ENCODE assay signal across 21 cellular contexts in the genomic region with DNA sequence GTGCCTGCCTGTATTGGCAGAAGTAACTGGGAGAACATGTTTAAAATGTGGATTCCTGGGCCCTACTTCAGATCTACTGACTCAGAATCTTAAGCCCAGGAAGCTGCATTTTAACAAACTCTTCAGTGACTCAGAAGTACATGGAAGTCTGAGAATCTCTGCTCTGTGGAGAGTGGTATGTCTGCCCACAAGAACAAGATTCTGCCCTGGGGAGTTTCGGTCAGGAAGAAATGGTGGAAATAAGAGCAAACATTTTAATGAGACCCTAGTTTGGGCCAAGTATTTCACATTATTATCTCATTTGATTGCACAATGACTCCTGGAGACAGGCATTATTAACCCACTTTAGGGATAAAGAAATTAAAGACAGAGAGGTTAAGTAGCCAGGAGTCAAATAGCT. TPM values are rescaled to one million over a fixed set of nuclear protein-coding genes. Genes with fewer than 3 reads are reported as not detected.
A peak's percentile ranks its signal among the peaks of the same experiment; 100 is the strongest.
DNase-seq lines count a peak whose midpoint lies in the region; ATAC-seq and TF ChIP-seq lines count a peak whose summit lies in the region.
"Had no signal": no experiment of that assay in that cellular context is flagged by ENCODE, and none has a peak within 500 bp of the region (broad histone marks: within the 10 kb centered on the region; RNA-seq: fewer than 3 reads in every experiment).

No MANE protein-coding gene starts in this region.

- H2AFZ ChIP-seq in PC-3 (ENCODE audit: low read length) = no peak overlapping the region

- H3K4me1 ChIP-seq in breast epithelium (no peaks in the 10 kb centered on the region), PC-3 (ENCODE audit: insufficient read depth, low read length) (no peaks in the 10 kb centered on the region)
- H3K4me1 ChIP-seq: foreskin keratinocyte, prostate gland, SJCRH30, stomach had no signal

- H3K9ac ChIP-seq in PC-3 (ENCODE audit: low read length) = no peak overlapping the region

- DNase-seq in MCF 10A (ENCODE audit: unreplicated experiment) (peak; percentile 63), breast epithelium (ENCODE audit: low spot score in 2 of 2) (no peak), PC-3 (peak; percentile 25), skeletal muscle cell (ENCODE audit: low read depth) (peak; percentile 68), SIG-M5 (lab: John Stamatoyannopoulos, UW) (no peak), ACHN (no peak)
- DNase-seq: 8988T; activated CD4-positive, alpha-beta T cell treated with anti-CD3 and anti-CD28 coated beads for 36 hours; activated CD8-positive, alpha-beta memory T cell treated with anti-CD3 and anti-CD28 coated beads, Interleukin-2, amount 50 U/mL, for 4 hours; caudate nucleus; CD8-positive, alpha-beta T cell; effector CD4-positive, alpha-beta T cell; NCI-H1436 treated with DMSO at 0.1 percent for 48 hours; NCI-H446 treated with DMSO at 0.1 percent for 48 hours; SJCRH30; stomach had no signal

- H3K4me3 ChIP-seq in breast epithelium = no peak overlapping the region
- no peak overlapping the region for H3K4me3 ChIP-seq in PC-3 (ENCODE audit: low read length)
- H3K4me3 ChIP-seq in skeletal muscle cell (ENCODE audit: low read depth, low read length) = no peak overlapping the region
- H3K4me3 ChIP-seq: prostate gland, SJCRH30, stomach had no signal

- no peaks in the 10 kb centered on the region for H3K9me3 Mint-ChIP-seq in MCF 10A (ENCODE audit: unreplicated experiment)
- H3K9me3 Mint-ChIP-seq: CD8-positive, alpha-beta T cell; T-helper 2 cell treated with Interferon-gamma antibody and Interleukin-4, amounts not matched to agents 5 μg/mL and 100 μg/mL, for 36 hours had no signal

- no peak for TF ChIP-seq POLR2A in breast epithelium (IDR thresholded peaks at IDR 0.05)

- POLR2A ChIA-PET in MCF 10A (lab: Yijun Ruan, JAX) (interaction anchor here (4.0 kb wide), 1 partner anchor 31 kb away, joined by 31 read pairs; the partner anchor contains the start of gene WASHC4), PC-3 (lab: Charles Lee; ENCODE audit: unreplicated experiment) (no interaction called here)

- no peaks in the 10 kb centered on the region for H3K9me2 ChIP-seq in PC-3 (replicated peaks; ENCODE audit: low read length)

- H3K4me1 Mint-ChIP-seq in MCF 10A (ENCODE audit: insufficient read depth, unreplicated experiment) = peaks cover 7% of the 10 kb centered on the region
- H3K4me1 Mint-ChIP-seq: activated CD4-positive, alpha-beta T cell treated with anti-CD3 and anti-CD28 coated beads for 36 hours had no signal

- H3K27me3 ChIP-seq in breast epithelium = no peaks in the 10 kb centered on the region
- no peaks in the 10 kb centered on the region for H3K27me3 ChIP-seq in PC-3 (ENCODE audit: low read length)
- H3K27me3 ChIP-seq: foreskin keratinocyte, SJCRH30, stomach had no signal

- no peak overlapping the region for H3K4me3 Mint-ChIP-seq in MCF 10A (ENCODE audit: unreplicated experiment)
- H3K4me3 Mint-ChIP-seq: activated CD4-positive, alpha-beta T cell treated with anti-CD3 and anti-CD28 coated beads for 36 hours; CD8-positive, alpha-beta T cell; T-helper 2 cell treated with Interferon-gamma antibody and Interleukin-4, amounts not matched to agents 5 μg/mL and 100 μg/mL, for 36 hours had no signal

- H3K36me3 ChIP-seq in breast epithelium = no peaks in the 10 kb centered on the region
- no peaks in the 10 kb centered on the region for H3K36me3 ChIP-seq in PC-3 (ENCODE audit: low read depth, low read length)
- H3K36me3 ChIP-seq: prostate gland, SJCRH30 had no signal

- in situ Hi-C loops in ACHN (cut with HindIII; ENCODE audit: low pct_ligation_motif_present, low pct_unique_long_range_greater_than_20kb, low sequenced_read_pairs) = no loop called here

- no peak overlapping the region for H3K4me2 ChIP-seq in PC-3 (ENCODE audit: low read length)

- no peaks in the 10 kb centered on the region for H3K27me3 Mint-ChIP-seq in MCF 10A (ENCODE audit: insufficient read depth, unreplicated experiment)

- peak overlapping the region; percentile 33 for H3K27ac Mint-ChIP-seq in MCF 10A (ENCODE audit: low read depth, unreplicated experiment)
- H3K27ac Mint-ChIP-seq: activated CD4-positive, alpha-beta T cell treated with anti-CD3 and anti-CD28 coated beads for 36 hours; CD8-positive, alpha-beta T cell; T-helper 2 cell treated with Interferon-gamma antibody and Interleukin-4, amounts not matched to agents 5 μg/mL and 100 μg/mL, for 36 hours had no signal

- H3F3A ChIP-seq in PC-3 (ENCODE audit: low read length, unreplicated experiment) = no peaks in the 10 kb centered on the region

- H4K20me1 ChIP-seq in PC-3 (ENCODE audit: low read length) = no peaks in the 10 kb centered on the region

- CTCF ChIA-PET in MCF 10A (lab: Yijun Ruan, JAX) (interaction anchor here (0.7 to 1.0 kb wide), 2 partner anchors 176 to 694 kb away, joined by 3 read pairs; no protein-coding TSS in a partner anchor), PC-3 (lab: Charles Lee) (no interaction called here)

- ATAC-seq in PC-3 (no peak), esophagus mucosa (peak; percentile 66), GM19397 (IDR thresholded peaks at IDR 0.05; ENCODE audit: unreplicated experiment) (no peak)
- ATAC-seq: activated CD4-positive, alpha-beta T cell treated with anti-CD3 and anti-CD28 coated beads for 36 hours; CD8-positive, alpha-beta T cell; foreskin keratinocyte had no signal

- intact Hi-C loops in MCF 10A (cut with micrococcal nuclease) = no loop called here
- intact Hi-C loops in breast epithelium (cut with DNase I; ENCODE audit: low total_unique reads) = no loop called here
- intact Hi-C loops in PC-3 (cut with micrococcal nuclease) = no loop called here

- H3K27ac ChIP-seq in breast epithelium (no peak overlapping the region), PC-3 (ENCODE audit: low read length) (no peak overlapping the region)
- H3K27ac ChIP-seq: foreskin keratinocyte, prostate gland, SJCRH30, stomach had no signal

- BruUV-seq in MCF 10A (replicated peaks; lab: Mats Ljungman, UMichigan) (no TSS peak), PC-3 (replicated peaks; lab: Mats Ljungman, UMichigan) (no TSS peak)

- H3K36me3 Mint-ChIP-seq in MCF 10A (ENCODE audit: insufficient read depth, unreplicated experiment) = peaks cover 32% of the 10 kb centered on the region
- H3K36me3 Mint-ChIP-seq: CD8-positive, alpha-beta T cell had no signal

- no peaks in the 10 kb centered on the region for H3K9me3 ChIP-seq in breast epithelium
- no peaks in the 10 kb centered on the region for H3K9me3 ChIP-seq in PC-3 (ENCODE audit: low read length)
- H3K9me3 ChIP-seq: prostate gland, SJCRH30, stomach had no signal

- no peak for TF ChIP-seq CTCF in MCF 10A (IDR thresholded peaks at IDR 0.05; ENCODE audit: unreplicated experiment)
- TF ChIP-seq CTCF in breast epithelium (IDR thresholded peaks at IDR 0.05) = no peak
- TF ChIP-seq CTCF in PC-3 (conservative IDR thresholded peaks at IDR 0.05; ENCODE audit: low read depth, low read length) = no peak

- no peaks in the 10 kb centered on the region for H3K79me2 ChIP-seq in PC-3 (ENCODE audit: low read length)

RNA-seq across cellular contexts. Expression of gene ALDH1L2, which starts 8.2 kb away (rescaled TPM):
- total RNA-seq in MCF 10A (2022) (165 TPM in 2 replicates), breast epithelium (1 to 10 TPM; 2.3 to 7.8 (median 6.7) TPM), PC-3 (2014; rRNA removed) (0.15 and 0.40 TPM in 2 replicates), esophagus mucosa (6.0 TPM)
- total RNA-seq: CD8-positive, alpha-beta T cell had no signal

RNA-seq across cellular contexts. Expression of gene WASHC4, which starts 31.4 kb away (rescaled TPM):
- total RNA-seq in MCF 10A (2022) (44.5 and 47.6 TPM in 2 replicates), breast epithelium (10 to 100 TPM; 65.6 to 90.3 (median 88.2) TPM), PC-3 (2014; rRNA removed) (38.2 and 46.9 TPM in 2 replicates), esophagus mucosa (19.6 TPM)

Comparison
In these comparisons a context has a peak if more than half of its experiments do, and no peak if none do; other contexts are left out.
1. DNase-seq: peak in MCF 10A (single experiment), PC-3 (single experiment) and skeletal muscle cell (single experiment); none in breast epithelium (0 of 2), SIG-M5 (single experiment) and ACHN (single experiment).
2. RNA of gene ALDH1L2, which starts 8.2 kb away (total RNA-seq): 165 TPM in MCF 10A; 2.3 to 7.8 TPM in breast epithelium, 6.0 TPM in esophagus mucosa (single experiment) and 0.15 to 0.40 TPM in PC-3; every median in the first group is over 10 times any median in the second.